ENCODE assay signal across 1 cellular context in the genomic region with DNA sequence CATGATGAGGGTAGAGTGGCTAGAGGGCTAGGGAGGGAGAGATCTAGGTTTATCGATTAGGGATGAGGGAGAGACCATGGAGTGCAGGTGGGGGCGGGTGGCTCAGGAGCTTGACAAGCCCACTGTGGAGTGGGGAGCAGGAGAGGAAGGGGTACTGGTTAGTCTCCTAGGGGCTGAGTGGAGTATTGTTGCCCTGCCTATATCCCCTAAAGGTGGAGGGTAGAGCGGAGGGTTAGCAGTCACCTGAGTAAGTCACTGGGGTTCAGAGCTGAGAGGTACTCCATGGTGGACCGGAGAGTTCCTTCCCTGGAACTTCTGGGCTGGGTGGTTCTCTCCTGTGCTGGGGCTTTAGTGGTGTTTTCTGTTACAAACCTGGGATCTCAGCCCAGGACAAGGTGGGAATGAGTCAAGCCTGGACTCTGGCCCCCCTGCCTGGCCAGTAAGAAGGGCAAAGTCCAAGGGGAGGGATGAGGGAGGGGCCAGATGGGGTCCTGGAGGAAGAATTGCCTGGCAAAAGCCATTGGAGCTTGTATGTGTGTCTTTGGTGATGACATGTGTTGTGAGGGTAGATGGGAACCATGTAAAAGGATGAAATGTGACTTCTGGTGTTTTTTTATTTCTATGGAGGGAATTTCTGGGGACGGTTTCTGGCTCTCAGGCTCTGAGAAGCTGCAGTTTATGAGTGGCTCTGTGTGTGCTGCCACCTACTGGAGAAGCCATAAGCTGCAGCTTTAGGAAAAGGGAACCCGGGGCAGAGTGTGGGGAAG.
TF ChIP-seq lines count a peak whose summit lies in the region.

A gene with protein sequence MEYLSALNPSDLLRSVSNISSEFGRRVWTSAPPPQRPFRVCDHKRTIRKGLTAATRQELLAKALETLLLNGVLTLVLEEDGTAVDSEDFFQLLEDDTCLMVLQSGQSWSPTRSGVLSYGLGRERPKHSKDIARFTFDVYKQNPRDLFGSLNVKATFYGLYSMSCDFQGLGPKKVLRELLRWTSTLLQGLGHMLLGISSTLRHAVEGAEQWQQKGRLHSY (minus strand): TSS at position 403 of the 767 bp plus-strand sequence. CDS start 119 bp downstream, at position 284.

TF ChIP-seq in HEK293, 187 proteins besides CTCF, POLR2A, EP300 and RAD21 (continued from another document):
- TF ChIP-seq ZNF76 (tag by site-specific recombination; IDR thresholded peaks at IDR 0.05; ENCODE audit: borderline replicate concordance, low read depth) (peak; percentile 33; the same call in 1 of the 2 replicates), GLIS1 (tag by site-specific recombination; IDR thresholded peaks at IDR 0.05) (0 out of 2 replicates have a peak, but pooled peaks have one; percentile 16), ZNF600 (tag by site-specific recombination; IDR thresholded peaks at IDR 0.05) (0 out of 2 replicates have a peak, but pooled peaks have one; percentile 9), GFI1B (tag by site-specific recombination; IDR thresholded peaks at IDR 0.05) (no peak)
